ENCODE assay signal across 17 cellular contexts in genomic region chr14:59097681-59098080, GRCh38.
DNase-seq lines count a peak whose midpoint lies in the region; ATAC-seq and TF ChIP-seq lines count a peak whose summit lies in the region.
"Had no signal": no experiment of that assay in that cellular context is flagged by ENCODE, and none has a peak within 500 bp of the region (broad histone marks: within the 10 kb centered on the region; RNA-seq: fewer than 3 reads in every experiment).

No MANE protein-coding gene starts in this region.

- H3K4me3 ChIP-seq in ACC112 (ENCODE audit: low read depth, low read length), result no peak overlapping the region
- no peak overlapping the region for H3K4me3 ChIP-seq in RWPE2 (ENCODE audit: severe bottlenecking)
- H3K4me3 ChIP-seq in fibroblast of lung (replicated peaks in 1 of 4; ENCODE audit: control extremely low read depth in 1 of 4, insufficient read depth in 1 of 4, low read depth in 3 of 4, low read length in 4 of 4), result no peak overlapping the region
- H3K4me3 ChIP-seq in osteoblast (ENCODE audit: insufficient read depth, low read length), result no peak overlapping the region
- H3K4me3 ChIP-seq: Peyer's patch had no signal

- no peak overlapping the region for H3K9ac ChIP-seq in fibroblast of lung (ENCODE audit: insufficient read depth, low read length)

- H3K27me3 ChIP-seq in ACC112 (ENCODE audit: insufficient read depth, low read length), result no peaks in the 10 kb centered on the region
- H3K27me3 ChIP-seq in RWPE2 (ENCODE audit: insufficient read depth, poor library complexity, severe bottlenecking), result no peaks in the 10 kb centered on the region
- H3K27me3 ChIP-seq in fibroblast of lung (ENCODE audit: control insufficient read depth, insufficient read depth, low read length), result no peaks in the 10 kb centered on the region
- H3K27me3 ChIP-seq in osteoblast (ENCODE audit: insufficient read depth, low read length), result peaks cover 1% of the 10 kb centered on the region
- H3K27me3 ChIP-seq: Peyer's patch had no signal

- H2AFZ ChIP-seq in ACC112 (ENCODE audit: low read length, unreplicated experiment) (peak overlapping the region; percentile 20), fibroblast of lung (ENCODE audit: low read length) (peak overlapping the region; percentile 17), osteoblast (ENCODE audit: low read length) (peak overlapping the region; percentile 8)

- no peak for ATAC-seq in RWPE2 (ENCODE audit: low read depth)

- DNase-seq in RWPE2 (ENCODE audit: low spot score), result no peak
- no peak for DNase-seq in fibroblast of lung (ENCODE audit: low read depth in 2 of 2)
- DNase-seq in osteoblast (ENCODE audit: insufficient read length, low spot score, missing footprints), result peak; percentile 57
- DNase-seq in NCI-H446 (lab: John Stamatoyannopoulos, UW), result no peak
- DNase-seq in germinal center (ENCODE audit: low spot score), result no peak
- no peak for DNase-seq in HuH-7.5 (ENCODE audit: low spot score)
- DNase-seq in amygdala (lab: John Stamatoyannopoulos, UW), result no peak
- DNase-seq: COR-L47, GDM1, KBM-7, NCI-H1092 treated with DMSO at 0.1 percent for 48 hours, NCI-H1694 treated with DMSO at 0.1 percent for 48 hours, NCI-H2171, NCI-H510A, Peyer's patch, SHP77 treated with DMSO at 0.1 percent for 48 hours had no signal

- H3K27ac ChIP-seq in ACC112 (ENCODE audit: low read depth, low read length), result peak overlapping the region; percentile 76
- peak overlapping the region; percentile 48 for H3K27ac ChIP-seq in RWPE2 (ENCODE audit: poor library complexity, severe bottlenecking)
- H3K27ac ChIP-seq in fibroblast of lung (ENCODE audit: insufficient read depth, low read length), result peak overlapping the region; percentile 76
- H3K27ac ChIP-seq in osteoblast (ENCODE audit: low read depth, low read length), result peak overlapping the region; percentile 64
- H3K27ac ChIP-seq: Peyer's patch had no signal

- peaks cover 19% of the 10 kb centered on the region for H3K4me1 ChIP-seq in ACC112 (ENCODE audit: control insufficient read depth, insufficient read depth, low read length, unreplicated experiment)
- H3K4me1 ChIP-seq in RWPE2 (ENCODE audit: insufficient read depth, poor library complexity, severe bottlenecking), result peaks cover 9% of the 10 kb centered on the region
- peaks cover 14% of the 10 kb centered on the region for H3K4me1 ChIP-seq in fibroblast of lung (ENCODE audit: control insufficient read depth, extremely low read depth, insufficient read depth, low read length)
- peaks cover 20% of the 10 kb centered on the region for H3K4me1 ChIP-seq in osteoblast (ENCODE audit: insufficient read depth, low read length)
- H3K4me1 ChIP-seq: Peyer's patch had no signal

- H3K4me2 ChIP-seq in fibroblast of lung (ENCODE audit: extremely low read depth, insufficient read depth, low read length) (peak overlapping the region; percentile 45), osteoblast (ENCODE audit: insufficient read depth, low read length) (peak overlapping the region; percentile 12)

- TF ChIP-seq CTCF in RWPE2 (IDR thresholded peaks at IDR 0.05; ENCODE audit: poor library complexity, severe bottlenecking) (no peak), fibroblast of lung (conservative IDR thresholded peaks at IDR 0.05 in 1 of 2, IDR thresholded peaks at IDR 0.05 in 1 of 2; ENCODE audit: low read depth in 1 of 2, low read length in 2 of 2) (no peak), osteoblast (IDR thresholded peaks at IDR 0.05; ENCODE audit: extremely low read depth, low read depth, low read length) (no peak)

- H3K79me2 ChIP-seq in ACC112 (ENCODE audit: control insufficient read depth, insufficient read depth, low read length, unreplicated experiment) (no peaks in the 10 kb centered on the region), fibroblast of lung (ENCODE audit: control insufficient read depth, insufficient read depth, low read length) (no peaks in the 10 kb centered on the region), osteoblast (ENCODE audit: insufficient read depth, low read length) (no peaks in the 10 kb centered on the region)

- no peaks in the 10 kb centered on the region for H4K20me1 ChIP-seq in fibroblast of lung (ENCODE audit: control insufficient read depth, extremely low read depth, insufficient read depth, low read length)
- no peaks in the 10 kb centered on the region for H4K20me1 ChIP-seq in osteoblast (ENCODE audit: insufficient read depth, low read length)

- no peaks in the 10 kb centered on the region for H3K36me3 ChIP-seq in ACC112 (ENCODE audit: insufficient read depth, low read length)
- no peaks in the 10 kb centered on the region for H3K36me3 ChIP-seq in RWPE2 (ENCODE audit: low read depth)
- no peaks in the 10 kb centered on the region for H3K36me3 ChIP-seq in fibroblast of lung (ENCODE audit: control insufficient read depth, insufficient read depth, low read length)
- no peaks in the 10 kb centered on the region for H3K36me3 ChIP-seq in osteoblast (ENCODE audit: insufficient read depth, low read length)
- H3K36me3 ChIP-seq: Peyer's patch had no signal

- H3K9me3 ChIP-seq in RWPE2 (ENCODE audit: severe bottlenecking) (no peaks in the 10 kb centered on the region), fibroblast of lung (ENCODE audit: control insufficient read depth, insufficient read depth, low read depth, low read length) (no peaks in the 10 kb centered on the region), osteoblast (ENCODE audit: low read depth, low read length) (no peaks in the 10 kb centered on the region)
- H3K9me3 ChIP-seq: Peyer's patch had no signal
